Comparison of ENCODE assay signal across 1 cellular context in genomic region chr5:173644700-173645436, GRCh38.
A peak's percentile ranks its signal among the peaks of the same experiment; 100 is the strongest.
TF ChIP-seq lines count a peak whose summit lies in the region.

No MANE protein-coding gene starts in this region.

TF ChIP-seq in HepG2, 621 proteins besides CTCF, POLR2A, EP300 and RAD21:
- TF ChIP-seq ZNF263 (CRISPR knock-in tag; IDR thresholded peaks at IDR 0.05) (0 out of 2 replicates have a peak, but pooled peaks have one; percentile 24), POGZ (CRISPR knock-in tag; IDR thresholded peaks at IDR 0.05) (no peak), ATF4 (CRISPR knock-in tag; IDR thresholded peaks at IDR 0.05) (0 out of 4 replicates have a peak, but pooled peaks of 1 of the 2 experiments have one; percentile 55), ZC3H4 (CRISPR knock-in tag; IDR thresholded peaks at IDR 0.05; ENCODE audit: borderline replicate concordance) (no peak), FOXA3 (CRISPR knock-in tag; IDR thresholded peaks at IDR 0.05) (no peak)
